ENCODE assay signal across 8 cellular contexts in genomic region chr3:71955549-71956373, GRCh38.
DNase-seq lines count a peak whose midpoint lies in the region; ATAC-seq and TF ChIP-seq lines count a peak whose summit lies in the region.

No MANE protein-coding gene starts in this region.

- H3K56ac ChIP-seq in H9 (ENCODE audit: insufficient read length, low read depth, low read length) = no peak overlapping the region

- no peak overlapping the region for H2BK15ac ChIP-seq in H9 (ENCODE audit: low read depth, low read length)

- H2AFZ ChIP-seq in H9 (ENCODE audit: low read length) = peak overlapping the region; percentile 74

- intact Hi-C loops in activated T-helper 2 cell treated with anti-CD3 and anti-CD28 coated beads, Interferon-gamma antibody, Interleukin-2, Interleukin-4, amounts not matched to agents 10 μg/mL and 5 μg/mL and 100 μg/mL, durations not matched to agents 14 hours and 24 hours and 36 hours (cut with micrococcal nuclease) = no loop called here
- intact Hi-C loops in Right ventricle myocardium inferior (cut with DNase I) = loop anchor here (5.0 to 10.0 kb wide), 3 partner anchors 81 to 867 kb away; no protein-coding TSS in a partner anchor

- no peak overlapping the region for H3K27ac ChIP-seq in H9 (ENCODE audit: insufficient read length, low read depth, low read length)

- no peak overlapping the region for H2BK5ac ChIP-seq in H9 (ENCODE audit: insufficient read length, low read length)

- H4K20me1 ChIP-seq in H9 (ENCODE audit: control insufficient read depth, insufficient read depth, insufficient read length) = no peaks in the 10 kb centered on the region

- H3K27me3 Mint-ChIP-seq in H9 (ENCODE audit: low read depth) = peaks cover 1% of the 10 kb centered on the region; the same call in 1 of the 2 replicates
- peaks cover 6% of the 10 kb centered on the region for H3K27me3 Mint-ChIP-seq in activated T-helper 2 cell treated with anti-CD3 and anti-CD28 coated beads, Interferon-gamma antibody, Interleukin-2, Interleukin-4, amounts not matched to agents 10 μg/mL and 5 μg/mL and 100 μg/mL, durations not matched to agents 14 hours and 24 hours and 36 hours (ENCODE audit: low read depth)

- no peak overlapping the region for H4K5ac ChIP-seq in H9 (ENCODE audit: insufficient read length, low read depth, low read length)

- peaks cover 11% of the 10 kb centered on the region; the same call in 1 of the 2 replicates for H3K4me1 ChIP-seq in H9 (ENCODE audit: insufficient read depth, low read length)

- peak overlapping the region; percentile 27; the same call in 1 of the 2 replicates for H3K14ac ChIP-seq in H9 (ENCODE audit: insufficient read depth, low read length)

- H3K23ac ChIP-seq in H9 (ENCODE audit: insufficient read length, low read depth, low read length) = no peak overlapping the region

- no CpG with 5 or more reads among the region's 7 CpGs for WGBS in H9 (ENCODE audit: extremely low coverage, insufficient read length, low lambda C conversion rate)

- peak overlapping the region in 1 of 3 experiments; percentile 50; a peak in 1 of 7 replicates for H3K27ac Mint-ChIP-seq in H9
- peak overlapping the region; percentile 9 for H3K27ac Mint-ChIP-seq in activated T-helper 2 cell treated with anti-CD3 and anti-CD28 coated beads, Interferon-gamma antibody, Interleukin-2, Interleukin-4, amounts not matched to agents 10 μg/mL and 5 μg/mL and 100 μg/mL, durations not matched to agents 14 hours and 24 hours and 36 hours

- no peak overlapping the region for H2AK5ac ChIP-seq in H9 (ENCODE audit: insufficient read length, low read length)

- no peak overlapping the region for H3K4me2 ChIP-seq in H9 (ENCODE audit: insufficient read depth, insufficient read length, low read length)

- no peak overlapping the region for H4K8ac ChIP-seq in H9 (replicated peaks; ENCODE audit: insufficient read length, low read depth, low read length)

- H3K9me3 Mint-ChIP-seq in H9 = peaks cover 0 to 3% of the 10 kb centered on the region in 2 experiments; a peak in 1 of 5 replicates
- no peaks in the 10 kb centered on the region for H3K9me3 Mint-ChIP-seq in activated T-helper 2 cell treated with anti-CD3 and anti-CD28 coated beads, Interferon-gamma antibody, Interleukin-2, Interleukin-4, amounts not matched to agents 10 μg/mL and 5 μg/mL and 100 μg/mL, durations not matched to agents 14 hours and 24 hours and 36 hours

- H3K79me2 ChIP-seq in H9 (ENCODE audit: insufficient read depth, low read length) = no peaks in the 10 kb centered on the region

- TF ChIP-seq CTCF in H9 (conservative IDR thresholded peaks at IDR 0.05) = peak; percentile 81

- H4K91ac ChIP-seq in H9 (ENCODE audit: insufficient read length, low read depth, low read length) = no peak overlapping the region

- H3K18ac ChIP-seq in H9 (ENCODE audit: insufficient read length, low read depth, low read length) = no peak overlapping the region

- no peaks in the 10 kb centered on the region for H3K79me1 ChIP-seq in H9 (ENCODE audit: insufficient read depth, low read depth, low read length, poor library complexity, severe bottlenecking)

- H3T11ph ChIP-seq in H9 (ENCODE audit: low read length) = no peak overlapping the region

- no peaks in the 10 kb centered on the region for H3K23me2 ChIP-seq in H9 (ENCODE audit: insufficient read length, low read depth, low read length, poor library complexity, severe bottlenecking)

- H2BK12ac ChIP-seq in H9 (ENCODE audit: insufficient read length, low read depth, low read length) = no peak overlapping the region

- H3K4ac ChIP-seq in H9 (ENCODE audit: low read depth, low read length) = no peak overlapping the region

- H3K4me1 Mint-ChIP-seq in H9 = peaks cover 25 to 27% of the 10 kb centered on the region in 2 experiments
- peaks cover 19% of the 10 kb centered on the region for H3K4me1 Mint-ChIP-seq in activated T-helper 2 cell treated with anti-CD3 and anti-CD28 coated beads, Interferon-gamma antibody, Interleukin-2, Interleukin-4, amounts not matched to agents 10 μg/mL and 5 μg/mL and 100 μg/mL, durations not matched to agents 14 hours and 24 hours and 36 hours (ENCODE audit: low read depth)

- peaks cover 1 to 3% (median 2%) of the 10 kb centered on the region in 3 experiments; a peak in 2 of 7 replicates for H3K36me3 Mint-ChIP-seq in H9 (ENCODE audit: insufficient read depth in 1 of 3, low read depth in 3 of 3)
- H3K36me3 Mint-ChIP-seq in activated T-helper 2 cell treated with anti-CD3 and anti-CD28 coated beads, Interferon-gamma antibody, Interleukin-2, Interleukin-4, amounts not matched to agents 10 μg/mL and 5 μg/mL and 100 μg/mL, durations not matched to agents 14 hours and 24 hours and 36 hours (ENCODE audit: low read depth) = no peaks in the 10 kb centered on the region

- no peak overlapping the region for H3K9ac ChIP-seq in H9 (ENCODE audit: extremely low read depth, insufficient read length, low read length)

- H3K27me3 ChIP-seq in H9 (ENCODE audit: insufficient read depth, low read length) = no peaks in the 10 kb centered on the region

- ATAC-seq in Right ventricle myocardium inferior (peak; percentile 58), GM19452 (IDR thresholded peaks at IDR 0.05; ENCODE audit: unreplicated experiment) (no peak)

- no peaks in the 10 kb centered on the region for H3K9me3 ChIP-seq in H9 (ENCODE audit: control insufficient read depth, low read depth, low read length)

- no peak overlapping the region for H2BK20ac ChIP-seq in H9 (ENCODE audit: low read depth, low read length, poor library complexity, severe bottlenecking)

- peak; percentile 75 for DNase-seq in D341Med (ENCODE audit: low spot score)
- peak; percentile 72 for DNase-seq in H9
- peak; percentile 38 for DNase-seq in NCI-H446 treated with DMSO at 0.1 percent for 48 hours (lab: John Stamatoyannopoulos, UW)
- DNase-seq in activated T-helper 2 cell treated with anti-CD3 and anti-CD28 coated beads, Interferon-gamma antibody, Interleukin-2, Interleukin-4, amounts not matched to agents 10 μg/mL and 5 μg/mL and 100 μg/mL, durations not matched to agents 14 hours and 24 hours and 36 hours (ENCODE audit: low spot score) = no peak
- DNase-seq in Right ventricle myocardium inferior (ENCODE audit: missing footprints) = no peak
- DNase-seq in pons (ENCODE audit: low spot score) = peak; percentile 92
- DNase-seq in central memory CD4-positive, alpha-beta T cell = no peak

- H2BK120ac ChIP-seq in H9 (ENCODE audit: low read depth, low read length, poor library complexity, severe bottlenecking) = no peak overlapping the region

- no peak overlapping the region for H3K4me3 Mint-ChIP-seq in H9
- no peak overlapping the region for H3K4me3 Mint-ChIP-seq in activated T-helper 2 cell treated with anti-CD3 and anti-CD28 coated beads, Interferon-gamma antibody, Interleukin-2, Interleukin-4, amounts not matched to agents 10 μg/mL and 5 μg/mL and 100 μg/mL, durations not matched to agents 14 hours and 24 hours and 36 hours (ENCODE audit: low read depth)

Comparison
In these comparisons a context has a peak if more than half of its experiments do, and no peak if none do; other contexts are left out.
1. DNase-seq: peak in D341Med (single experiment), H9 (single experiment), NCI-H446 treated with DMSO at 0.1 percent for 48 hours (single experiment) and pons (single experiment); none in activated T-helper 2 cell treated with anti-CD3 and anti-CD28 coated beads, Interferon-gamma antibody, Interleukin-2, Interleukin-4, amounts not matched to agents 10 μg/mL and 5 μg/mL and 100 μg/mL, durations not matched to agents 14 hours and 24 hours and 36 hours (single experiment), Right ventricle myocardium inferior (single experiment) and central memory CD4-positive, alpha-beta T cell (single experiment).